ENCODE assay signal across 8 cellular contexts in genomic region chr17:45584092-45585036, GRCh38.
DNase-seq lines count a peak whose midpoint lies in the region; ATAC-seq, FAIRE-seq and TF ChIP-seq lines count a peak whose summit lies in the region.

No MANE protein-coding gene starts in this region.

- no peaks in the 10 kb centered on the region for H3K9me3 Mint-ChIP-seq in astrocyte (ENCODE audit: unreplicated experiment)

- H3K4me3 ChIP-seq in RWPE2 (ENCODE audit: severe bottlenecking) (peak overlapping the region; percentile 70), astrocyte (ENCODE audit: insufficient read depth, low read depth, low read length) (peak overlapping the region; percentile 98), iPS-11a (ENCODE audit: low read depth, low read length) (peak overlapping the region; percentile 100), skeletal muscle tissue (ENCODE audit: low read length in 3 of 3) (peak overlapping the region; percentile 80 to 98 (median 97))

- H3K9me3 ChIP-seq in RWPE2 (ENCODE audit: severe bottlenecking) (no peaks in the 10 kb centered on the region), astrocyte (ENCODE audit: insufficient read depth, low read depth, low read length) (no peaks in the 10 kb centered on the region), skeletal muscle tissue (ENCODE audit: control insufficient read depth in 3 of 3, low read length in 3 of 3) (no peaks in the 10 kb centered on the region)

- H3K36me3 ChIP-seq in RWPE2 (ENCODE audit: low read depth) (peaks cover 16% of the 10 kb centered on the region), astrocyte (ENCODE audit: insufficient read depth, low read length) (no peaks in the 10 kb centered on the region), skeletal muscle tissue (ENCODE audit: control insufficient read depth in 3 of 3, insufficient read depth in 3 of 3, low read length in 3 of 3) (peaks cover 0 to 3% (median 0%) of the 10 kb centered on the region in 3 donors)

- in situ Hi-C loops in GM13977 (cut with MboI; ENCODE audit: low pct_unique_long_range_greater_than_20kb, low sequenced_read_pairs, unreplicated experiment), result loop anchor here (25.0 kb wide), 1 partner anchor 1203 kb away; no protein-coding TSS in a partner anchor

- peaks cover 6% of the 10 kb centered on the region for H3K4me1 Mint-ChIP-seq in astrocyte (ENCODE audit: low read depth, unreplicated experiment)

- peak overlapping the region; percentile 36 for H3K27ac Mint-ChIP-seq in astrocyte (ENCODE audit: unreplicated experiment)

- H3K27me3 Mint-ChIP-seq in astrocyte (ENCODE audit: low read depth, unreplicated experiment), result peaks cover 2% of the 10 kb centered on the region

- peak overlapping the region; percentile 87 for H3K4me3 Mint-ChIP-seq in astrocyte (ENCODE audit: unreplicated experiment)

- peaks cover 9% of the 10 kb centered on the region for H4K20me1 ChIP-seq in astrocyte (ENCODE audit: insufficient read depth, low read length)

- ATAC-seq in HG02870 (IDR thresholded peaks at IDR 0.05; ENCODE audit: unreplicated experiment), result peak; percentile 52
- ATAC-seq in RWPE2 (ENCODE audit: low read depth), result peak; percentile 66
- ATAC-seq in GM18870 (IDR thresholded peaks at IDR 0.05; ENCODE audit: unreplicated experiment), result no peak

- H2AFZ ChIP-seq in astrocyte (ENCODE audit: low read depth, low read length), result peak overlapping the region; percentile 98

- peak; percentile 88 for DNase-seq in GM13977 (ENCODE audit: low spot score)
- peak; percentile 86 for DNase-seq in RWPE2 (ENCODE audit: low spot score)
- peak; percentile 48 for DNase-seq in astrocyte (ENCODE audit: low read depth)
- DNase-seq in AML-193 (lab: John Stamatoyannopoulos, UW), result no peak

- peaks cover 10% of the 10 kb centered on the region for H3K36me3 Mint-ChIP-seq in astrocyte (ENCODE audit: low read depth, unreplicated experiment)

- peaks cover 12% of the 10 kb centered on the region for H3K4me1 ChIP-seq in RWPE2 (ENCODE audit: insufficient read depth, poor library complexity, severe bottlenecking)
- peaks cover 8% of the 10 kb centered on the region for H3K4me1 ChIP-seq in astrocyte (ENCODE audit: insufficient read depth, low read length)
- peaks cover 6 to 21% (median 19%) of the 10 kb centered on the region in 3 donors for H3K4me1 ChIP-seq in skeletal muscle tissue (ENCODE audit: control insufficient read depth in 3 of 3, insufficient read depth in 3 of 3, low read length in 3 of 3)

- peaks cover 48% of the 10 kb centered on the region for H3K79me2 ChIP-seq in astrocyte (ENCODE audit: insufficient read depth, low read length)

- H3K27ac ChIP-seq in RWPE2 (ENCODE audit: poor library complexity, severe bottlenecking) (peak overlapping the region; percentile 72), astrocyte (ENCODE audit: low read depth, low read length) (peak overlapping the region; percentile 88), skeletal muscle tissue (ENCODE audit: low read depth, low read length) (peak overlapping the region; percentile 82)

- H3K9ac ChIP-seq in astrocyte (ENCODE audit: low read length), result peak overlapping the region; percentile 95
- peak overlapping the region; percentile 73 to 97 (median 85) for H3K9ac ChIP-seq in skeletal muscle tissue (ENCODE audit: low read depth in 1 of 3, low read length in 3 of 3)

- FAIRE-seq in astrocyte (lab: Jason Lieb, UNC), result no peak

- TF ChIP-seq CTCF in GM13977 (IDR thresholded peaks at IDR 0.05; ENCODE audit: extremely low read depth, insufficient read depth, missing control alignments) (no peak), RWPE2 (IDR thresholded peaks at IDR 0.05; ENCODE audit: poor library complexity, severe bottlenecking) (peak; percentile 36), astrocyte (IDR thresholded peaks at IDR 0.05; ENCODE audit: insufficient read depth, low read depth, low read length) (no peak)

- H3K4me2 ChIP-seq in astrocyte (ENCODE audit: low read length), result peak overlapping the region; percentile 100

- no peaks in the 10 kb centered on the region for H3K27me3 ChIP-seq in RWPE2 (ENCODE audit: insufficient read depth, poor library complexity, severe bottlenecking)
- H3K27me3 ChIP-seq in astrocyte (ENCODE audit: insufficient read depth, low read length), result no peaks in the 10 kb centered on the region
- peaks cover 0 to 27% (median 0%) of the 10 kb centered on the region in 3 donors for H3K27me3 ChIP-seq in skeletal muscle tissue (ENCODE audit: control insufficient read depth in 3 of 3, insufficient read depth in 3 of 3, low read length in 3 of 3)

Comparison
In these comparisons a context has a peak if more than half of its experiments do, and no peak if none do; other contexts are left out.
1. DNase-seq: peak in GM13977 (single experiment), RWPE2 (single experiment) and astrocyte (single experiment); none in AML-193 (0 of 2).
2. Peak in every context shown above with its lines, with median percentiles within 50 percentile points of each other: H3K27ac ChIP-seq and H3K4me3 ChIP-seq.